8 cellular contexts compared by ENCODE assay signal in the genomic region with DNA sequence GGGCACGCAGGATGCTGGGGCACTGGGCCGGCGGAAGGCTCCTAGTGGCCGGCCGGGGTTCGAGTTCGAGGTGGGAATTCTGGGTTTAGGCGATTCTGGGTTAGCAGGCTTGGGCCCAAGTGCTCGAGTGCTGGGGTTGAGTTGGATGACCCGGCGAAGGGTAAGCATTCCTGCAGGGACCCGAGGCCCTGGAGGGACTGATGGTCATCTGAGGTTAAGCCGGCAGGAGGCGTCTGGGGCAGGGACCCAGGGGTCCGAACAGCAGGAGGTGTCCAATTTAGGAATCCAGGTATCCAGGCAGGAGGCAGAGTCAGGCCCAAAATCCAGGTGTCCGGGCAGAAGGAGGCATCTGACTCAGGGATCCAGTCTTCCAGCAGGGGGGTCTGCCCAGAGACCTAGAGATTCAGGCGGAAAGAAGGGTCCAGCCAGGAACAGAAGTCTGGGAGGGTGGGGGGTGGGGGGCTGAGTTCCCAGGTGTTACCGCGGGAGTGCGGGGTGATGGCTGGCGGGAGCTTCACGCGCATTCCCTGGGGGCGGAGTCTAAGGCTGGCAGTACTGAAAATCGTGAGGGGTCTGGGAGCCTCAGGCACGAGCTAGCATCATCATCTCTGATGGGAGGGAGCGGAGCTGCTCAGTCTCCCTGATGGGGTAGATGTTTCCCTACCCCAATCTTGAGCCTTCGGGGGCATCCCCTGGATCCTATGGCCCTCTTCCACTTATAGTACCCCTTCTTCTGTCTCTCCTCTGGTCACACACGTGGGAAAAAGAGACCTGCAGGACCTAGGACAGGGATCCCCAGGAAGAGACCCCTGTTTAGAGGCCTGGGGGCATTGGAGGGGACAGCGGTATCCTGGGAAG. TPM values are rescaled to one million over a fixed set of nuclear protein-coding genes. Genes with fewer than 3 reads are reported as not detected.
DNase-seq lines count a peak whose midpoint lies in the region; ATAC-seq and TF ChIP-seq lines count a peak whose summit lies in the region.

No MANE protein-coding gene starts in this region.

- no peak for TF ChIP-seq EP300 in suprapubic skin (IDR thresholded peaks at IDR 0.05)

- no peaks in the 10 kb centered on the region for H3K36me3 Mint-ChIP-seq in WTC11

- H3K4me1 ChIP-seq in right atrium auricular region (peaks cover 0 to 44% of the 10 kb centered on the region in 2 donors), suprapubic skin (peaks cover 39% of the 10 kb centered on the region)

- H3K36me3 ChIP-seq in right atrium auricular region = no peaks in the 10 kb centered on the region
- no peaks in the 10 kb centered on the region for H3K36me3 ChIP-seq in suprapubic skin

- CTCF ChIA-PET in WTC11 (lab: Charles Lee) = interaction anchor here (0.6 to 5.2 kb wide), 25 partner anchors 8 to 348 kb away, joined by 3 to 44 read pairs (median 5); partner anchors contain the start of genes CD164L2 and MAP3K6

- H3K27ac ChIP-seq in right atrium auricular region (peak overlapping the region; percentile 88 to 92), suprapubic skin (no peak overlapping the region)

- peak overlapping the region; percentile 91 for H3K4me3 Mint-ChIP-seq in WTC11

- peaks cover 31% of the 10 kb centered on the region for H3K4me1 Mint-ChIP-seq in WTC11

- POLR2A ChIA-PET in WTC11 (lab: Charles Lee) = interaction anchor here (1.0 to 2.1 kb wide), 2 partner anchors 10 to 26 kb away, joined by 3 to 7 read pairs; partner anchors contain the start of gene MAP3K6

- peak overlapping the region; percentile 84 for H3K27ac Mint-ChIP-seq in WTC11

- DNase-seq in right atrium auricular region (ENCODE audit: low spot score) = no peak
- DNase-seq in left cardiac atrium = no peak
- no peak for DNase-seq in WTC11 (ENCODE audit: low spot score)
- DNase-seq in suprapubic skin (ENCODE audit: low spot score in 2 of 2) = no peak
- DNase-seq in stimulated activated CD4-positive, alpha-beta T cell treated with anti-CD3 and anti-CD28 coated beads, Interleukin-2, amount 100 ng/mL, for 48 hours = no peak

- H3K9me3 Mint-ChIP-seq in WTC11 = no peaks in the 10 kb centered on the region

- peak overlapping the region; percentile 56 to 70 for H3K4me3 ChIP-seq in right atrium auricular region
- H3K4me3 ChIP-seq in iPS-11a (ENCODE audit: low read depth, low read length) = peak overlapping the region; percentile 76
- H3K4me3 ChIP-seq in suprapubic skin = peak overlapping the region; percentile 48

- WGBS in suprapubic skin = 64% methylated on average over 18 of the region's 30 CpGs

- intact Hi-C loops in left cardiac atrium (cut with DNase I) = loop anchor here in 1 of 2 donors (5.0 to 10.0 kb wide), 2 partner anchors 36 to 288 kb away; no protein-coding TSS in a partner anchor

- H3K9me3 ChIP-seq in right atrium auricular region (no peaks in the 10 kb centered on the region), suprapubic skin (no peaks in the 10 kb centered on the region)

- no peaks in the 10 kb centered on the region for H3K27me3 ChIP-seq in right atrium auricular region
- H3K27me3 ChIP-seq in suprapubic skin = no peaks in the 10 kb centered on the region

- ATAC-seq in left cardiac atrium (no peak), WTC11 (peak; percentile 5), GM21723 (IDR thresholded peaks at IDR 0.05; ENCODE audit: unreplicated experiment) (no peak), HG03342 (IDR thresholded peaks at IDR 0.05; ENCODE audit: unreplicated experiment) (no peak)

- no peak for TF ChIP-seq CTCF in right atrium auricular region (IDR thresholded peaks at IDR 0.05)
- TF ChIP-seq CTCF in WTC11 (IDR thresholded peaks at IDR 0.05) = no peak
- TF ChIP-seq CTCF in suprapubic skin (IDR thresholded peaks at IDR 0.05) = no peak

- TF ChIP-seq POLR2A in suprapubic skin (IDR thresholded peaks at IDR 0.05) = no peak

- H3K27me3 Mint-ChIP-seq in WTC11 (ENCODE audit: low read depth) = peaks cover 3% of the 10 kb centered on the region; the same call in 1 of the 2 replicates

TF ChIP-seq in WTC11, 78 proteins besides CTCF, POLR2A, EP300 and RAD21:
- TF ChIP-seq ZNF423 (CRISPR knock-in tag; IDR thresholded peaks at IDR 0.05) = peak; percentile 89
- TF ChIP-seq STAT6 (CRISPR knock-in tag; conservative IDR thresholded peaks at IDR 0.05; ENCODE audit: low read depth) = no peak

RNA-seq across cellular contexts. Expression of gene GPR3, which starts 0.6 kb away (rescaled TPM):
- total RNA-seq in right atrium auricular region = 1 to 10 TPM; 2.9 to 4.4 TPM
- 10 to 100 TPM in 1 of 2 donors, 1 to 10 TPM in 1; 1.7 to 12.4 TPM for total RNA-seq in left cardiac atrium
- total RNA-seq in WTC11 (2021) = 7.8 to 12.4 TPM (median 7.8 TPM) in 3 replicates
- total RNA-seq in suprapubic skin = under 1 TPM in 2 of 4 donors, not detected in 2; 0.36 to 0.81 TPM

RNA-seq across cellular contexts. Expression of gene CD164L2, which starts 9.9 kb away (rescaled TPM):
- total RNA-seq in right atrium auricular region (not detected), left cardiac atrium (not detected), WTC11 (2021) (3.0 to 5.5 TPM (median 4.3 TPM) in 3 replicates), suprapubic skin (10 to 100 TPM in 2 of 4 donors, 1 to 10 TPM in 2; 5.9 to 14.3 (median 10.3) TPM)

RNA-seq across cellular contexts. Expression of gene FCN3, which starts 18.4 kb away (rescaled TPM):
- total RNA-seq in right atrium auricular region = 10 to 100 TPM; 21.1 to 36.6 TPM
- total RNA-seq in left cardiac atrium = 10 to 100 TPM; 14.2 to 24.5 TPM
- 0.98 to 1.6 TPM (median 1.3 TPM) in 3 replicates for total RNA-seq in WTC11 (2021)
- total RNA-seq in suprapubic skin = 1 to 10 TPM; 2.3 to 7.1 (median 3.7) TPM

RNA-seq across cellular contexts. Expression of gene MAP3K6, which starts 26.2 kb away (rescaled TPM):
- 10 to 100 TPM; 31.3 to 42.1 TPM for total RNA-seq in right atrium auricular region
- 10 to 100 TPM; 51.5 to 64.2 TPM for total RNA-seq in left cardiac atrium
- total RNA-seq in WTC11 (2021) = 13.3 to 15.0 TPM (median 14.0 TPM) in 3 replicates
- total RNA-seq in suprapubic skin = 100 to 1,000 TPM in 3 of 4 donors, 10 to 100 TPM in 1; 85.4 to 147 (median 137) TPM

RNA-seq across cellular contexts. Expression of gene SYTL1, which starts 51.2 kb away (rescaled TPM):
- total RNA-seq in right atrium auricular region = 1 to 10 TPM; 1.3 to 1.8 TPM
- 1 to 10 TPM in 1 of 2 donors, under 1 TPM in 1; 0.81 to 2.4 TPM for total RNA-seq in left cardiac atrium
- 18.0 to 19.7 TPM (median 18.5 TPM) in 3 replicates for total RNA-seq in WTC11 (2021)
- 100 to 1,000 TPM; 142 to 176 (median 168) TPM for total RNA-seq in suprapubic skin
